Comparison of ENCODE assay signal across 35 cellular contexts in genomic region chr9:79796411-79796810, GRCh38.
"Had no signal": no experiment of that assay in that cellular context is flagged by ENCODE, and none has a peak within 500 bp of the region (broad histone marks: within the 10 kb centered on the region; RNA-seq: fewer than 3 reads in every experiment).

No MANE protein-coding gene starts in this region.

- ATAC-seq: activated CD4-positive, CD25-positive, alpha-beta regulatory T cell treated with anti-CD3 and anti-CD28 coated beads, Interleukin-2, amount 50 U/mL, for 24 hours; activated CD8-positive, alpha-beta T cell treated with anti-CD3 and anti-CD28 coated beads for 36 hours; activated naive CD8-positive, alpha-beta T cell treated with anti-CD3 and anti-CD28 coated beads, Interleukin-2, amount 50 U/mL, for 24 hours; activated T-cell treated with anti-CD3 and anti-CD28 coated beads, Interleukin-2, amount 50 U/mL, for 4 hours; activated T-helper 17 cell treated with anti-CD3 and anti-CD28 coated beads, Interleukin-2, amount 50 U/mL, for 72 hours; body of pancreas; gastrocnemius medialis; heart right ventricle; T-helper 17 cell had no signal

- H3K4me3 Mint-ChIP-seq: activated B cell treated with CpG ODN at 0.5 μM for 24 hours; activated CD8-positive, alpha-beta T cell treated with anti-CD3 and anti-CD28 coated beads for 36 hours; activated naive CD4-positive, alpha-beta T cell treated with anti-CD3 and anti-CD28 coated beads for 36 hours; activated naive CD4-positive, alpha-beta T cell treated with anti-CD3 and anti-CD28 coated beads, Interleukin-2, amount 50 U/mL, for 24 hours; activated naive CD8-positive, alpha-beta T cell treated with anti-CD3 and anti-CD28 coated beads for 36 hours; activated naive CD8-positive, alpha-beta T cell treated with anti-CD3 and anti-CD28 coated beads, Interleukin-2, amount 50 U/mL, for 24 hours; activated T-cell treated with anti-CD3 and anti-CD28 coated beads, Interleukin-2, amount 50 U/mL, for 4 hours; activated T-helper 17 cell treated with anti-CD3 and anti-CD28 coated beads, Interleukin-2, amount 50 U/mL, for 72 hours; central memory CD8-positive, alpha-beta T cell; dendritic cell treated with granulocyte-macrophage colony-stimulating factor and Interleukin-4, amounts not matched to agents 40 ng/mL and 50 ng/mL, for 4 days; endodermal cell; T-helper 17 cell; T-helper 2 cell treated with Interferon-gamma antibody and Interleukin-4, amounts not matched to agents 5 μg/mL and 100 μg/mL, for 36 hours had no signal

- H3K27ac ChIP-seq: adrenal gland, body of pancreas, coronary artery, dorsolateral prefrontal cortex, esophagus squamous epithelium, gastrocnemius medialis, heart right ventricle, WERI-Rb-1 had no signal

- H3K36me3 ChIP-seq: adrenal gland, esophagus squamous epithelium, gastrocnemius medialis, heart right ventricle, WERI-Rb-1 had no signal

- H3K9me3 ChIP-seq: adrenal gland, body of pancreas, esophagus squamous epithelium, gastrocnemius medialis, heart right ventricle had no signal

- DNase-seq: activated B cell treated with CpG ODN at 0.5 μM for 24 hours; activated CD4-positive, alpha-beta T cell treated with anti-CD3 and anti-CD28 coated beads for 48 hours; activated CD4-positive, alpha-beta T cell treated with anti-CD3 and anti-CD28 coated beads, Interleukin-2, amount 50 U/mL, for 1 hour; activated CD4-positive, alpha-beta T cell treated with anti-CD3 and anti-CD28 coated beads, Interleukin-2, amount 50 U/mL, for 48 hours; activated CD8-positive, alpha-beta memory T cell treated with anti-CD3 and anti-CD28 coated beads for 24 hours; activated CD8-positive, alpha-beta T cell treated with anti-CD3 and anti-CD28 coated beads for 36 hours; activated effector memory CD4-positive, alpha-beta T cell treated with Interleukin-2 at 50 U/mL for 16 hours; activated gamma-delta T cell treated with Interleukin-2 at 50 U/mL for 16 hours; activated naive CD4-positive, alpha-beta T cell treated with anti-CD3 and anti-CD28 coated beads for 36 hours; activated naive CD8-positive, alpha-beta T cell treated with anti-CD3 and anti-CD28 coated beads for 36 hours; activated naive CD8-positive, alpha-beta T cell treated with anti-CD3 and anti-CD28 coated beads, Interleukin-2, amount 50 U/mL, for 24 hours; activated T-cell treated with anti-CD3 and anti-CD28 coated beads, Interleukin-2, amount 50 U/mL, for 4 hours; adrenal gland; amygdala; aorta; body of pancreas; dorsolateral prefrontal cortex; effector memory CD4-positive, alpha-beta T cell; endodermal cell; erythroblast; esophagus squamous epithelium; gastrocnemius medialis; glutamatergic neuron; heart right ventricle; T-helper 1 cell; T-helper 17 cell; T1000; WERI-Rb-1 had no signal

- H3K4me3 ChIP-seq: adrenal gland, body of pancreas, coronary artery, dorsolateral prefrontal cortex, esophagus squamous epithelium, gastrocnemius medialis, heart right ventricle had no signal

- H3K36me3 Mint-ChIP-seq: activated naive CD4-positive, alpha-beta T cell treated with anti-CD3 and anti-CD28 coated beads, Interleukin-2, amount 50 U/mL, for 24 hours; activated naive CD8-positive, alpha-beta T cell treated with anti-CD3 and anti-CD28 coated beads for 36 hours had no signal

- H3K27me3 ChIP-seq: adrenal gland, body of pancreas, esophagus squamous epithelium, gastrocnemius medialis, heart right ventricle had no signal

- H3K4me1 ChIP-seq: adrenal gland, body of pancreas, gastrocnemius medialis had no signal

- H3K27ac Mint-ChIP-seq: activated B cell treated with CpG ODN at 0.5 μM for 24 hours; activated CD8-positive, alpha-beta T cell treated with anti-CD3 and anti-CD28 coated beads for 36 hours; activated naive CD4-positive, alpha-beta T cell treated with anti-CD3 and anti-CD28 coated beads for 36 hours; activated naive CD4-positive, alpha-beta T cell treated with anti-CD3 and anti-CD28 coated beads, Interleukin-2, amount 50 U/mL, for 24 hours; activated naive CD8-positive, alpha-beta T cell treated with anti-CD3 and anti-CD28 coated beads for 36 hours; activated naive CD8-positive, alpha-beta T cell treated with anti-CD3 and anti-CD28 coated beads, Interleukin-2, amount 50 U/mL, for 24 hours; activated T-helper 17 cell treated with anti-CD3 and anti-CD28 coated beads, Interleukin-2, amount 50 U/mL, for 72 hours; dendritic cell treated with granulocyte-macrophage colony-stimulating factor and Interleukin-4, amounts not matched to agents 40 ng/mL and 50 ng/mL, for 4 days; endodermal cell; T-helper 17 cell; T-helper 2 cell treated with Interferon-gamma antibody and Interleukin-4, amounts not matched to agents 5 μg/mL and 100 μg/mL, for 36 hours had no signal

- H3K9me3 Mint-ChIP-seq: activated B cell treated with CpG ODN at 0.5 μM for 24 hours; activated CD8-positive, alpha-beta T cell treated with anti-CD3 and anti-CD28 coated beads for 36 hours; activated naive CD4-positive, alpha-beta T cell treated with anti-CD3 and anti-CD28 coated beads for 36 hours; activated naive CD4-positive, alpha-beta T cell treated with anti-CD3 and anti-CD28 coated beads, Interleukin-2, amount 50 U/mL, for 24 hours; activated naive CD8-positive, alpha-beta T cell treated with anti-CD3 and anti-CD28 coated beads for 36 hours; activated naive CD8-positive, alpha-beta T cell treated with anti-CD3 and anti-CD28 coated beads, Interleukin-2, amount 50 U/mL, for 24 hours; activated T-cell treated with anti-CD3 and anti-CD28 coated beads, Interleukin-2, amount 50 U/mL, for 4 hours; activated T-helper 17 cell treated with anti-CD3 and anti-CD28 coated beads, Interleukin-2, amount 50 U/mL, for 72 hours; central memory CD8-positive, alpha-beta T cell; dendritic cell treated with granulocyte-macrophage colony-stimulating factor and Interleukin-4, amounts not matched to agents 40 ng/mL and 50 ng/mL, for 4 days; endodermal cell; T-helper 2 cell treated with Interferon-gamma antibody and Interleukin-4, amounts not matched to agents 5 μg/mL and 100 μg/mL, for 36 hours had no signal

- H3K4me1 Mint-ChIP-seq: activated B cell treated with CpG ODN at 0.5 μM for 24 hours; activated naive CD4-positive, alpha-beta T cell treated with anti-CD3 and anti-CD28 coated beads, Interleukin-2, amount 50 U/mL, for 24 hours; activated naive CD8-positive, alpha-beta T cell treated with anti-CD3 and anti-CD28 coated beads for 36 hours; activated naive CD8-positive, alpha-beta T cell treated with anti-CD3 and anti-CD28 coated beads, Interleukin-2, amount 50 U/mL, for 24 hours; activated T-helper 17 cell treated with anti-CD3 and anti-CD28 coated beads, Interleukin-2, amount 50 U/mL, for 72 hours; central memory CD8-positive, alpha-beta T cell; endodermal cell; T-helper 17 cell had no signal

- H3K27me3 Mint-ChIP-seq: activated B cell treated with CpG ODN at 0.5 μM for 24 hours; activated CD8-positive, alpha-beta T cell treated with anti-CD3 and anti-CD28 coated beads for 36 hours; activated naive CD4-positive, alpha-beta T cell treated with anti-CD3 and anti-CD28 coated beads, Interleukin-2, amount 50 U/mL, for 24 hours; activated naive CD8-positive, alpha-beta T cell treated with anti-CD3 and anti-CD28 coated beads for 36 hours; activated naive CD8-positive, alpha-beta T cell treated with anti-CD3 and anti-CD28 coated beads, Interleukin-2, amount 50 U/mL, for 24 hours; central memory CD8-positive, alpha-beta T cell; dendritic cell treated with granulocyte-macrophage colony-stimulating factor and Interleukin-4, amounts not matched to agents 40 ng/mL and 50 ng/mL, for 4 days; T-helper 17 cell had no signal
